In the genomic region with DNA sequence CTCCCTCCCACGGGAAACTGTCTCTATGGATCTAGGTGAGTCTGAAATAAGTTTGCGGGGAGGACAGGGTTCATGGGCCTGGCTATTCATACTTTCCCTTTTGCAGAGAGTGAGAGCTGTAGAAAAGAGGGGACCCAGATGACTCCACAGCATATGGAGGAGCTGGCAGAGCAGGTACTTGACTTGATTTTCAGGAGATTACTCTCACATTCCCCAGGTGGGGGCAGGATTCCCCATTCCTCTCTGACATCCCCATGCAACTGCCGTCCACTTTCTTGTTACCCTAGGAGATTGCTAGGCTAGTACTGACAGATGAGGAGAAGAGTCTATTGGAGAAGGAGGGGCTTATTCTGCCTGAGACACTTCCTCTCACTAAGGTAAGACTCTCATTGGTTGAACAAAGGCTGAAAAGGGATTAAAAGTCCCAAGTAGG, we compare ENCODE assay signal across 8 cellular contexts. TPM values are rescaled to one million over a fixed set of nuclear protein-coding genes. Genes with fewer than 3 reads are reported as not detected.
DNase-seq lines count a peak whose midpoint lies in the region; ATAC-seq and TF ChIP-seq lines count a peak whose summit lies in the region.

No MANE protein-coding gene starts in this region.

- TF ChIP-seq CTCF in HL-60 (IDR thresholded peaks at IDR 0.05; ENCODE audit: insufficient read depth, low read length) (no peak), Panc1 (IDR thresholded peaks at IDR 0.05) (no peak), choroid plexus epithelial cell (conservative IDR thresholded peaks at IDR 0.05; ENCODE audit: low read depth, low read length) (no peak)

- CTCF ChIA-PET in Panc1 (lab: Charles Lee) = interaction anchor here (1.0 kb wide), 1 partner anchor 74 kb away, joined by 3 read pairs; no protein-coding TSS in a partner anchor

- H3K27ac ChIP-seq in HL-60 (replicated peaks) (peak overlapping the region; percentile 48), Panc1 (ENCODE audit: low read length) (peak overlapping the region; percentile 89), mesodermal cell (ENCODE audit: low read depth, low read length, severe bottlenecking) (peak overlapping the region; percentile 91)

- no TSS peak for BruUV-seq in Panc1 (replicated peaks; lab: Mats Ljungman, UMichigan)

- POLR2A ChIA-PET in Panc1 (lab: Charles Lee) = interaction anchor here (0.5 to 1.8 kb wide), 3 partner anchors 68 to 653 kb away, joined by 4 to 7 read pairs (median 6); a partner anchor contains a TSS

- intact Hi-C loops in Panc1 (cut with micrococcal nuclease; ENCODE audit: unreplicated experiment) = no loop called here

- H3K4me3 ChIP-seq in HL-60 (replicated peaks; ENCODE audit: insufficient read depth, low read length) (peak overlapping the region; percentile 80), Panc1 (ENCODE audit: low read depth in 2 of 2, low read length in 2 of 2) (peak overlapping the region; percentile 82 to 99), choroid plexus epithelial cell (ENCODE audit: low read depth, low read length) (peak overlapping the region; percentile 88), mesodermal cell (ENCODE audit: extremely low read depth, insufficient read depth, low read length, poor library complexity, severe bottlenecking) (peak overlapping the region; percentile 94)

- H3K27me3 ChIP-seq in HL-60 (ENCODE audit: insufficient read depth, poor library complexity, severe bottlenecking) (no peaks in the 10 kb centered on the region), Panc1 (ENCODE audit: control insufficient read depth, insufficient read depth, low read length) (no peaks in the 10 kb centered on the region)

- peaks cover 21% of the 10 kb centered on the region for H3K36me3 ChIP-seq in Panc1 (ENCODE audit: control insufficient read depth, insufficient read depth, low read length)
- H3K36me3 ChIP-seq in mesodermal cell (ENCODE audit: control insufficient read depth, insufficient read depth, low read length) = peaks cover 40% of the 10 kb centered on the region

- 0% methylated on average over 1 of the region's 3 CpGs; no CpG with 5 or more reads in 1 of the 2 experiments for WGBS in mesodermal cell (ENCODE audit: insufficient coverage in 2 of 2), 2 experiments

- peak; percentile 5; the same call in 1 of the 2 replicates for ATAC-seq in Panc1
- ATAC-seq in HG03469 (IDR thresholded peaks at IDR 0.05; ENCODE audit: unreplicated experiment) = no peak
- no peak for ATAC-seq in HG02798 (IDR thresholded peaks at IDR 0.05; ENCODE audit: poor library complexity, unreplicated experiment)
- no peak for ATAC-seq in GM21526 (IDR thresholded peaks at IDR 0.05; ENCODE audit: low FRiP score, unreplicated experiment)

- H3K9me3 ChIP-seq in Panc1 (ENCODE audit: control insufficient read depth, insufficient read depth, low read depth, low read length) = no peaks in the 10 kb centered on the region
- no peaks in the 10 kb centered on the region for H3K9me3 ChIP-seq in mesodermal cell (ENCODE audit: control insufficient read depth, low read length)

- DNase-seq in DMS53 (lab: John Stamatoyannopoulos, UW) (peak; percentile 75), HL-60 (ENCODE audit: low read depth in 1 of 2, low spot score in 1 of 2) (peak in 1 of 2 experiments; percentile 31), Panc1 (ENCODE audit: low read depth, low spot score) (no peak), choroid plexus epithelial cell (ENCODE audit: low read depth) (peak; percentile 85)

- in situ Hi-C loops in Panc1 (cut with HindIII; ENCODE audit: low pct_unique_long_range_greater_than_20kb, low sequenced_read_pairs) = no loop called here

- H3K4me1 ChIP-seq in Panc1 (ENCODE audit: control insufficient read depth, insufficient read depth, low read length) (peaks cover 49% of the 10 kb centered on the region), mesodermal cell (ENCODE audit: control insufficient read depth, insufficient read depth, low read length, poor library complexity, severe bottlenecking) (peaks cover 45% of the 10 kb centered on the region)

RNA-seq across cellular contexts. Expression of a gene that starts 0.7 kb away (rescaled TPM):
- total RNA-seq in Panc1 (2021; ENCODE audit: unreplicated experiment) = 67.0 TPM
- 63.6 TPM for polyA plus RNA-seq in Panc1 (2012; ENCODE audit: insufficient read length)
- polyA plus RNA-seq in mesodermal cell (2013, experiment 1 of 2) = 34.7 TPM
- polyA plus RNA-seq in mesodermal cell (2013, experiment 2 of 2) = 31.3 TPM

RNA-seq across cellular contexts. Expression of a gene that starts 1.1 kb away (rescaled TPM):
- 347 TPM for total RNA-seq in Panc1 (2021; ENCODE audit: unreplicated experiment)
- 353 TPM for polyA plus RNA-seq in Panc1 (2012; ENCODE audit: insufficient read length)
- polyA plus RNA-seq in mesodermal cell (2013, experiment 1 of 2) = 146 TPM
- polyA plus RNA-seq in mesodermal cell (2013, experiment 2 of 2) = 113 TPM

RNA-seq across cellular contexts. Expression of a gene that starts 15.9 kb away (rescaled TPM):
- 109 TPM for total RNA-seq in Panc1 (2021; ENCODE audit: unreplicated experiment)
- 79.7 TPM for polyA plus RNA-seq in Panc1 (2012; ENCODE audit: insufficient read length)
- 78.5 TPM for polyA plus RNA-seq in mesodermal cell (2013, experiment 1 of 2)
- 58.0 TPM for polyA plus RNA-seq in mesodermal cell (2013, experiment 2 of 2)

RNA-seq across cellular contexts. Expression of a gene that starts 16.0 kb away (rescaled TPM):
- total RNA-seq in Panc1 (2021; ENCODE audit: unreplicated experiment) = 43.3 TPM
- polyA plus RNA-seq in Panc1 (2012; ENCODE audit: insufficient read length) = 30.3 TPM
- 19.8 TPM for polyA plus RNA-seq in mesodermal cell (2013, experiment 1 of 2)
- polyA plus RNA-seq in mesodermal cell (2013, experiment 2 of 2) = 18.2 TPM

RNA-seq across cellular contexts. Expression of a gene that starts 21.0 kb away (rescaled TPM):
- 1.4 TPM for total RNA-seq in Panc1 (2021; ENCODE audit: unreplicated experiment)
- polyA plus RNA-seq in Panc1 (2012; ENCODE audit: insufficient read length) = 3.6 TPM
- 1.4 TPM for polyA plus RNA-seq in mesodermal cell (2013, experiment 1 of 2)
- not detected for polyA plus RNA-seq in mesodermal cell (2013, experiment 2 of 2)
